In genomic region chr11:110305169-110306018, GRCh38 we compare ENCODE assay signal across 16 cellular contexts. TPM values are rescaled to one million over a fixed set of nuclear protein-coding genes. Genes with fewer than 3 reads are reported as not detected.
DNase-seq lines count a peak whose midpoint lies in the region; ATAC-seq and TF ChIP-seq lines count a peak whose summit lies in the region.
"Had no signal": no experiment of that assay in that cellular context is flagged by ENCODE, and none has a peak within 500 bp of the region (broad histone marks: within the 10 kb centered on the region; RNA-seq: fewer than 3 reads in every experiment).

No MANE protein-coding gene starts in this region.

- DNase-seq in DMS153 treated with DMSO at 0.1 percent for 48 hours (lab: John Stamatoyannopoulos, UW; ENCODE audit: unreplicated experiment), result peak; percentile 99
- peak; percentile 41 to 88 (median 83) for DNase-seq in NCI-H1417 (lab: John Stamatoyannopoulos, UW)
- DNase-seq in PC-9, result peak in 1 of 2 experiments; percentile 95
- DNase-seq in fibroblast of villous mesenchyme (ENCODE audit: low read depth), result peak; percentile 14
- DNase-seq in effector memory CD8-positive, alpha-beta T cell, result no peak
- DNase-seq in hepatic stellate cell (ENCODE audit: low spot score), result no peak
- no peak for DNase-seq in activated CD4-positive, alpha-beta T cell treated with anti-CD3 and anti-CD28 coated beads, Interleukin-2, amount 50 U/mL, for 48 hours
- DNase-seq: activated CD4-positive, alpha-beta T cell treated with anti-CD3 and anti-CD28 coated beads for 36 hours; activated gamma-delta T cell treated with Interleukin-2 at 50 U/mL for 16 hours; C1 segment of cervical spinal cord; H7; head of caudate nucleus; retina; SJCRH30 had no signal

- no peak for ATAC-seq in effector memory CD8-positive, alpha-beta T cell (replicated peaks)
- ATAC-seq in GM18502 (IDR thresholded peaks at IDR 0.05; ENCODE audit: poor library complexity, unreplicated experiment), result no peak
- ATAC-seq: activated CD4-positive, alpha-beta T cell treated with anti-CD3 and anti-CD28 coated beads for 36 hours had no signal

- peak overlapping the region in 1 of 2 donors; percentile 17 for H3K27ac Mint-ChIP-seq in effector memory CD8-positive, alpha-beta T cell
- H3K27ac Mint-ChIP-seq: activated CD4-positive, alpha-beta T cell treated with anti-CD3 and anti-CD28 coated beads for 36 hours; dendritic cell treated with granulocyte-macrophage colony-stimulating factor and Interleukin-4, amounts not matched to agents 40 ng/mL and 50 ng/mL, for 4 days had no signal

- TF ChIP-seq CTCF in PC-9 (conservative IDR thresholded peaks at IDR 0.05), result no peak
- TF ChIP-seq CTCF in fibroblast of villous mesenchyme (IDR thresholded peaks at IDR 0.05; ENCODE audit: insufficient read depth, low read depth, low read length), result no peak

- no peaks in the 10 kb centered on the region for H3K27me3 Mint-ChIP-seq in effector memory CD8-positive, alpha-beta T cell
- H3K27me3 Mint-ChIP-seq: activated CD4-positive, alpha-beta T cell treated with anti-CD3 and anti-CD28 coated beads for 36 hours had no signal

- peaks cover 46% of the 10 kb centered on the region for H3K4me1 ChIP-seq in PC-9 (replicated peaks; ENCODE audit: insufficient read depth)

- no peaks in the 10 kb centered on the region for H3K9me3 Mint-ChIP-seq in effector memory CD8-positive, alpha-beta T cell
- H3K9me3 Mint-ChIP-seq: dendritic cell treated with granulocyte-macrophage colony-stimulating factor and Interleukin-4, amounts not matched to agents 40 ng/mL and 50 ng/mL, for 4 days had no signal

- no peaks in the 10 kb centered on the region for H3K27me3 ChIP-seq in PC-9 (ENCODE audit: insufficient read depth, low read depth)
- H3K27me3 ChIP-seq: SJCRH30 had no signal

- no peaks in the 10 kb centered on the region for H3K4me1 Mint-ChIP-seq in effector memory CD8-positive, alpha-beta T cell (ENCODE audit: low read depth in 2 of 2)
- H3K4me1 Mint-ChIP-seq: activated CD4-positive, alpha-beta T cell treated with anti-CD3 and anti-CD28 coated beads for 36 hours had no signal

- POLR2A ChIA-PET in PC-9 (lab: Charles Lee; ENCODE audit: unreplicated experiment), result interaction anchor here (0.6 kb wide), 2 partner anchors 32 to 42 kb away, joined by 3 to 8 read pairs; no protein-coding TSS in a partner anchor

- no peaks in the 10 kb centered on the region; the same call in 1 of the 2 replicates for H3K9me3 ChIP-seq in PC-9 (ENCODE audit: insufficient read depth, low read depth)
- H3K9me3 ChIP-seq: SJCRH30 had no signal

- no TSS peak for BruUV-seq in PC-9 (replicated peaks; lab: Mats Ljungman, UMichigan)

- intact Hi-C loops in PC-9 (cut with micrococcal nuclease; ENCODE audit: unreplicated experiment), result no loop called here

- H3F3A ChIP-seq in PC-9 (ENCODE audit: insufficient read depth, low read depth), result peaks cover 29% of the 10 kb centered on the region

- no peak overlapping the region for H3K4me3 Mint-ChIP-seq in effector memory CD8-positive, alpha-beta T cell
- H3K4me3 Mint-ChIP-seq: activated CD4-positive, alpha-beta T cell treated with anti-CD3 and anti-CD28 coated beads for 36 hours; dendritic cell treated with granulocyte-macrophage colony-stimulating factor and Interleukin-4, amounts not matched to agents 40 ng/mL and 50 ng/mL, for 4 days had no signal

- no peaks in the 10 kb centered on the region for H3K36me3 ChIP-seq in PC-9 (ENCODE audit: low read depth)
- H3K36me3 ChIP-seq: SJCRH30 had no signal

- no peaks in the 10 kb centered on the region for H3K9me2 ChIP-seq in PC-9 (ENCODE audit: insufficient read depth)

- no peaks in the 10 kb centered on the region for H3K36me3 Mint-ChIP-seq in effector memory CD8-positive, alpha-beta T cell (ENCODE audit: insufficient read depth)

- peak overlapping the region; percentile 14; the same call in 1 of the 2 replicates for H3K27ac ChIP-seq in PC-9
- H3K27ac ChIP-seq: SJCRH30 had no signal

- H4K20me1 ChIP-seq in PC-9 (ENCODE audit: insufficient read depth), result no peaks in the 10 kb centered on the region

- H3K4me2 ChIP-seq in PC-9, result peak overlapping the region; percentile 8; the same call in 1 of the 2 replicates

- no peak overlapping the region for H2AFZ ChIP-seq in PC-9

- CTCF ChIA-PET in PC-9 (lab: Charles Lee), result interaction anchor here (0.5 kb wide), 1 partner anchor 15 kb away, joined by 5 read pairs; no protein-coding TSS in a partner anchor

- H3K4me3 ChIP-seq in PC-9, result no peak overlapping the region
- H3K4me3 ChIP-seq in fibroblast of villous mesenchyme (ENCODE audit: low read depth, low read length), result no peak overlapping the region
- H3K4me3 ChIP-seq: SJCRH30 had no signal

- H3K79me2 ChIP-seq in PC-9 (ENCODE audit: low read depth), result no peaks in the 10 kb centered on the region

RNA-seq across cellular contexts. Expression of gene RDX, which starts 9.0 kb away (rescaled TPM):
- total RNA-seq in PC-9 (2021), result 143 and 196 TPM in 2 replicates
- 62.8 and 84.2 TPM in 2 replicates for total RNA-seq in fibroblast of villous mesenchyme

Comparison
In these comparisons a context has a peak if more than half of its experiments do, and no peak if none do; other contexts are left out.
1. DNase-seq: peak in DMS153 treated with DMSO at 0.1 percent for 48 hours (single experiment), NCI-H1417 (3 of 3) and fibroblast of villous mesenchyme (single experiment); none in effector memory CD8-positive, alpha-beta T cell (0 of 3), hepatic stellate cell (single experiment) and activated CD4-positive, alpha-beta T cell treated with anti-CD3 and anti-CD28 coated beads, Interleukin-2, amount 50 U/mL, for 48 hours (0 of 2).